Comparison of ENCODE assay signal across 21 cellular contexts in genomic region chr1:61377242-61377958, GRCh38.
"Had no signal": no experiment of that assay in that cellular context is flagged by ENCODE, and none has a peak within 500 bp of the region (broad histone marks: within the 10 kb centered on the region; RNA-seq: fewer than 3 reads in every experiment).

No MANE protein-coding gene starts in this region.

- H3K27ac Mint-ChIP-seq: endodermal cell; immature natural killer cell; natural killer cell treated with Interleukin-12 subunit alpha and Interleukin-12 subunit beta and Interleukin-15 and Interleukin-18, amount 100 ng/mL, for 72 hours; progenitor cell of endocrine pancreas; type B pancreatic cell had no signal

- H3K36me3 ChIP-seq: pancreas, sigmoid colon had no signal

- H3K4me1 ChIP-seq: pancreas had no signal

- H3K9me3 Mint-ChIP-seq: endodermal cell; immature natural killer cell; natural killer cell treated with Interleukin-12 subunit alpha and Interleukin-12 subunit beta and Interleukin-15 and Interleukin-18, amount 100 ng/mL, for 72 hours; type B pancreatic cell had no signal

- H3K27ac ChIP-seq: coronary artery, pancreas had no signal

- ATAC-seq: natural killer cell treated with Interleukin-12 subunit alpha and Interleukin-12 subunit beta and Interleukin-15 and Interleukin-18, amount 100 ng/mL, for 72 hours; pancreas had no signal

- H3K36me3 Mint-ChIP-seq: immature natural killer cell; natural killer cell treated with Interleukin-12 subunit alpha and Interleukin-12 subunit beta and Interleukin-15 and Interleukin-18, amount 100 ng/mL, for 72 hours had no signal

- DNase-seq: caudate nucleus; effector CD4-positive, alpha-beta T cell; endodermal cell; erythroblast; foreskin melanocyte; immature natural killer cell; mammary epithelial cell; occipital lobe; pancreas; retina; sigmoid colon; small intestine; stimulated activated CD4-positive, alpha-beta T cell treated with anti-CD3 and anti-CD28 coated beads, Interleukin-12 subunit alpha, Interleukin-12 subunit beta, amount 100 ng/mL, for 4 hours; stimulated activated naive CD4-positive, alpha-beta T cell treated with Interleukin-2 at 50 U/mL for 16 hours had no signal

- H3K4me3 ChIP-seq: coronary artery, pancreas, sigmoid colon had no signal

- H3K4me3 Mint-ChIP-seq: endodermal cell; immature natural killer cell; natural killer cell treated with Interleukin-12 subunit alpha and Interleukin-12 subunit beta and Interleukin-15 and Interleukin-18, amount 100 ng/mL, for 72 hours; type B pancreatic cell had no signal

- H3K27me3 ChIP-seq: pancreas, sigmoid colon had no signal

- H3K27me3 Mint-ChIP-seq: type B pancreatic cell had no signal

- FAIRE-seq: endothelial cell of umbilical vein, keratinocyte, pancreas, small intestine, urothelium cell line had no signal

- H3K4me1 Mint-ChIP-seq: endodermal cell, immature natural killer cell had no signal

- H3K9me3 ChIP-seq: pancreas, sigmoid colon had no signal
